In the genomic region with DNA sequence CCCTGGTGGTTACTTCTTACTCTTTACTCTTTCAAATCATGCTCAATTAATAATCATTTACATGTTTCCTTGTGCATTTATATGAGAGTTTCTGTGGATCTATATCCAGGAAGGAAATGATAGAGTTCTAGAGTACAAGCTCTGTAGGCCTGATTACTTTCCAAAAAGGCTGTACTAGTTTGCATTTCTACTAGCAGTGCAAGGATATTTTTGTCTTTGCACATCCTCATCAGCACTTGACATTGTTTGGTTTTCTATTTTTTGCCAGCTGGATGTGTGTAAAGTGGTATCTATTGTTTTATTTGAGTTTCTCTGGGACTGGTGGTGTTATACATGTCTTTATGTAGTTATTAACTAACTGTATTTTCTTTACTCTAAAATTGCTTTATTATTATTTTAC, we compare ENCODE assay signal across 26 cellular contexts. TPM values are rescaled to one million over a fixed set of nuclear protein-coding genes. Genes with fewer than 3 reads are reported as not detected.
"Had no signal": no experiment of that assay in that cellular context is flagged by ENCODE, and none has a peak within 500 bp of the region (broad histone marks: within the 10 kb centered on the region; RNA-seq: fewer than 3 reads in every experiment).

No MANE protein-coding gene starts in this region.

- H3K9me3 ChIP-seq: SJSA1, SK-N-SH had no signal

- H3K36me3 ChIP-seq: brain microvascular endothelial cell, SJSA1 had no signal

- H3K27ac ChIP-seq: brain microvascular endothelial cell, SJSA1 had no signal

- ATAC-seq: activated CD8-positive, alpha-beta T cell treated with anti-CD3 and anti-CD28 coated beads for 36 hours; activated T-cell treated with anti-CD3 and anti-CD28 coated beads, Interleukin-2, amount 50 U/mL, for 72 hours; activated T-helper 17 cell treated with anti-CD3 and anti-CD28 coated beads, Interleukin-2, amount 50 U/mL, for 72 hours; K562; Panc1 had no signal

- DNase-seq: activated CD4-positive, alpha-beta T cell treated with anti-CD3 and anti-CD28 coated beads, Interleukin-2, amount 10 ng/mL, durations not matched to agents 24 days and 14 days; activated CD4-positive, alpha-beta T cell treated with anti-CD3 and anti-CD28 coated beads, Interleukin-2, amount 50 U/mL, for 4 hours; activated CD8-positive, alpha-beta T cell treated with anti-CD3 and anti-CD28 coated beads for 36 hours; activated effector memory CD4-positive, alpha-beta T cell treated with anti-CD3 and anti-CD28 coated beads, Interleukin-2, amount 50 U/mL, for 16 hours; activated naive CD4-positive, alpha-beta T cell; activated naive CD4-positive, alpha-beta T cell treated with anti-CD3 and anti-CD28 coated beads, Interleukin-2, amount 50 U/mL, for 16 hours; activated naive CD8-positive, alpha-beta T cell treated with anti-CD3 and anti-CD28 coated beads for 36 hours; activated T-cell treated with anti-CD3 and anti-CD28 coated beads, Interleukin-2, amount 50 U/mL, for 1 hour; activated T-cell treated with anti-CD3 and anti-CD28 coated beads, Interleukin-2, amount 50 U/mL, for 72 hours; amniotic stem cell; aorta; brain microvascular endothelial cell; NCI-H1092 treated with DMSO at 0.1 percent for 48 hours; NCI-H1436; NCI-H1694 treated with DMSO at 0.1 percent for 48 hours; NCI-H2081; NCI-H2171 treated with DMSO at 0.1 percent for 48 hours; NCI-H2227 treated with DMSO at 0.1 percent for 48 hours; SHP77 treated with DMSO at 0.1 percent for 48 hours; SK-N-SH had no signal

- H3K4me3 ChIP-seq: K562, SJSA1 had no signal

- H3K27me3 ChIP-seq: brain microvascular endothelial cell, SJSA1 had no signal

- H3K4me1 ChIP-seq: SJSA1 had no signal

RNA-seq across cellular contexts. Expression of gene SLC7A14, which starts 19.6 kb away (rescaled TPM):
- total RNA-seq: activated CD4-positive, alpha-beta T cell treated with anti-CD3 and anti-CD28 coated beads, Interleukin-2, amount 10 ng/mL, durations not matched to agents 24 days and 14 days; activated CD8-positive, alpha-beta memory T cell treated with anti-CD3 and anti-CD28 coated beads for 36 hours; activated CD8-positive, alpha-beta T cell treated with anti-CD3 and anti-CD28 coated beads for 36 hours; activated naive CD8-positive, alpha-beta T cell treated with anti-CD3 and anti-CD28 coated beads for 36 hours; activated T-cell treated with anti-CD3 and anti-CD28 coated beads, Interleukin-2, amount 50 U/mL, for 72 hours; activated T-helper 17 cell treated with anti-CD3 and anti-CD28 coated beads, Interleukin-2, amount 50 U/mL, for 72 hours; aorta; K562; NCI-H460; SJSA1 had no signal
